Comparison of ENCODE assay signal across 13 cellular contexts in the genomic region with DNA sequence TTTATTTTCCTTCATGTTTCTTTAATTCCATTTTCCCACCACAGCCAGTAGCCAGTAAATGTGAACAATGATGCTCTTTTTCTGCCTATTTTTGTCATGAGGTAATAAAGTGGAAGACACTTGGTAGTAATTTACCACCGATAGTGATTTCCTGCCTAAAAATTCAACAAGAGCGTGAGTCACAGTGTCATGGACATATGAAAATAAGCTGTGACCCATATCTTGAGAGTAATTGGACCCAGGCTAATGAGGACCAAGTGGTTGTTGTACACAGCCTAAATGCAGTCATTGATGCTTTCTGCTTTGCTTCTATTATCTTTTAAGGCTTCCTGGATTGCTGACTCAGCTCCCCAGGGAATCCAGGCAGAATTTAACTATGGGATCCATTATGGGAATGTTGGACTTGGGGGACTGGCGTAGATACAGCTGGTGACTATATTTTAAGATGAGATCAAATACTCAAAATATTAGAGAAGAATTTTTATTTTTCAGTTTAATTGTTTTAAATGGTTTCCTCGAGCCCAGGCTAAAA.
"Had no signal": no experiment of that assay in that cellular context is flagged by ENCODE, and none has a peak within 500 bp of the region (broad histone marks: within the 10 kb centered on the region; RNA-seq: fewer than 3 reads in every experiment).

No MANE protein-coding gene starts in this region.

- H3K27me3 ChIP-seq: neutrophil, transverse colon had no signal

- H3K27ac ChIP-seq: neutrophil, transverse colon had no signal

- H3K36me3 ChIP-seq: neutrophil, transverse colon had no signal

- ATAC-seq: activated CD8-positive, alpha-beta T cell treated with anti-CD3 and anti-CD28 coated beads, Interleukin-2, amount 10 ng/mL, durations not matched to agents 7 days and 5 days; activated T-helper 17 cell treated with anti-CD3 and anti-CD28 coated beads, Interleukin-2, amount 50 U/mL, for 72 hours; left colon; naive thymus-derived CD4-positive, alpha-beta T cell; stimulated activated effector memory CD8-positive, alpha-beta T cell treated with anti-CD3 and anti-CD28 coated beads, Interleukin-12 subunit alpha, Interleukin-12 subunit beta, amount 100 ng/mL, for 72 hours; T-cell had no signal

- H3K4me2 ChIP-seq: smooth muscle cell had no signal

- H3K9me3 ChIP-seq: neutrophil, transverse colon had no signal

- H3K4me1 ChIP-seq: transverse colon had no signal

- DNase-seq: activated CD4-positive, alpha-beta T cell treated with anti-CD3 and anti-CD28 coated beads for 4 hours; activated CD8-positive, alpha-beta T cell treated with anti-CD3 and anti-CD28 coated beads, Interleukin-2, amount 10 ng/mL, durations not matched to agents 7 days and 5 days; activated naive CD4-positive, alpha-beta T cell treated with anti-CD3 and anti-CD28 coated beads, Interleukin-2, amount 10 ng/mL, durations not matched to agents 7 days and 5 days; immature natural killer cell; left colon; naive thymus-derived CD4-positive, alpha-beta T cell; T-cell; transverse colon had no signal

- H3K4me3 ChIP-seq: lung, smooth muscle cell, transverse colon had no signal
